ENCODE assay signal across 8 cellular contexts in the genomic region with DNA sequence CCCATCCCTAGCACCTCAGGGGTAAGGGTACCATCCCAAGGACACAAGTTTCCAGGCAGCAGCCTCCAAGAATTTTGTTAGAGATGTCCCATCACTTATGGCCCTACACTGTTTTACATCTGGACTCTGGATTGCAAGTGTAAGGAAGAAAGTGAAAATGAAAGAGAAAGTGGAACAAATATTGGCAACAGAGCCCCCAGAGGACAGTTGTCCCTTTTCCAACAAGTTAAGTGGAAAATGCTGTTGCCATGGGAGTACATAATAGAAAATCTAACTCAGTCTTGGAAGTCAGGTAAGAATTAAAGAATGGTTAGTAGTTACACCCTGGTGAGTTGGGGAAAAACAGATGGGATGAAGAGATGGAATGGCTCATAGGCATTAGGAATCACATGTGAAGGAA. TPM values are rescaled to one million over a fixed set of nuclear protein-coding genes. Genes with fewer than 3 reads are reported as not detected.
DNase-seq lines count a peak whose midpoint lies in the region; ATAC-seq and TF ChIP-seq lines count a peak whose summit lies in the region.

No MANE protein-coding gene starts in this region.

- no peak overlapping the region for H3K4me3 ChIP-seq in DND-41 (ENCODE audit: low read depth in 1 of 2, low read length in 2 of 2)
- no peak overlapping the region for H3K4me3 ChIP-seq in esophagus muscularis mucosa

- no peak overlapping the region for H2AFZ ChIP-seq in DND-41 (ENCODE audit: low read depth, low read length)

- H3K27me3 ChIP-seq in DND-41 (ENCODE audit: insufficient read depth, low read length, poor library complexity) (no peaks in the 10 kb centered on the region), esophagus muscularis mucosa (no peaks in the 10 kb centered on the region)

- no peak for TF ChIP-seq EP300 in esophagus muscularis mucosa (IDR thresholded peaks at IDR 0.05)

- ATAC-seq in DND-41 (ENCODE audit: insufficient read depth, low read depth) (peak; percentile 89), GM21717 (IDR thresholded peaks at IDR 0.05; ENCODE audit: unreplicated experiment) (peak; percentile 77), T-helper 17 cell (no peak), GM18868 (IDR thresholded peaks at IDR 0.05; ENCODE audit: unreplicated experiment) (no peak)

- H3K27ac ChIP-seq in DND-41 (ENCODE audit: low read length) = peak overlapping the region; percentile 15; the same call in 1 of the 2 replicates
- H3K27ac ChIP-seq in esophagus muscularis mucosa (replicated peaks in 1 of 4) = no peak overlapping the region

- intact Hi-C loops in esophagus muscularis mucosa (cut with DNase I) = no loop called here

- TF ChIP-seq CTCF in DND-41 (IDR thresholded peaks at IDR 0.05; ENCODE audit: borderline replicate concordance, extremely low read depth, low read length, poor library complexity, severe bottlenecking) (peak; percentile 48), esophagus muscularis mucosa (IDR thresholded peaks at IDR 0.05) (no peak)

- H3K9ac ChIP-seq in DND-41 (ENCODE audit: low read depth, low read length) = no peak overlapping the region

- H3K79me2 ChIP-seq in DND-41 (ENCODE audit: insufficient read depth, low read length) = no peaks in the 10 kb centered on the region

- H3K9me3 ChIP-seq in DND-41 (ENCODE audit: insufficient read depth, low read length, severe bottlenecking) (no peaks in the 10 kb centered on the region), T-helper 17 cell (ENCODE audit: control insufficient read depth, low read length, poor library complexity, severe bottlenecking) (no peaks in the 10 kb centered on the region), esophagus muscularis mucosa (no peaks in the 10 kb centered on the region)

- H3K4me1 ChIP-seq in DND-41 (ENCODE audit: insufficient read depth, low read length) = peaks cover 10% of the 10 kb centered on the region
- peaks cover 0 to 11% (median 9%) of the 10 kb centered on the region in 4 donors for H3K4me1 ChIP-seq in esophagus muscularis mucosa

- DNase-seq in DND-41 (peak; percentile 15), T-helper 17 cell (no peak), kidney tubule cell (ENCODE audit: low spot score) (peak; percentile 45), esophagus muscularis mucosa (ENCODE audit: extremely low spot score) (no peak), OCI-M2 (lab: John Stamatoyannopoulos, UW; ENCODE audit: unreplicated experiment) (no peak), GF-D8 (lab: John Stamatoyannopoulos, UW) (no peak)

- H3K36me3 Mint-ChIP-seq in T-helper 17 cell (ENCODE audit: low read depth) = peaks cover 14% of the 10 kb centered on the region

- H3K4me1 Mint-ChIP-seq in T-helper 17 cell = peaks cover 10% of the 10 kb centered on the region

- H3K27me3 Mint-ChIP-seq in T-helper 17 cell = no peaks in the 10 kb centered on the region

- no peak overlapping the region for H3K27ac Mint-ChIP-seq in T-helper 17 cell

- no peaks in the 10 kb centered on the region for H4K20me1 ChIP-seq in DND-41 (ENCODE audit: insufficient read depth, low read length)

- no peak for TF ChIP-seq POLR2A in esophagus muscularis mucosa (IDR thresholded peaks at IDR 0.05; ENCODE audit: low read depth)

- peak overlapping the region; percentile 71 for H3K4me3 Mint-ChIP-seq in T-helper 17 cell

- H3K4me2 ChIP-seq in DND-41 (ENCODE audit: insufficient read depth, low read length) = peak overlapping the region; percentile 37; the same call in 1 of the 2 replicates

- peaks cover 65% of the 10 kb centered on the region for H3K36me3 ChIP-seq in DND-41 (ENCODE audit: insufficient read depth, low read length)
- H3K36me3 ChIP-seq in esophagus muscularis mucosa = peaks cover 30 to 67% (median 49%) of the 10 kb centered on the region in 4 donors

RNA-seq across cellular contexts. Expression of gene TTC21B, which starts 50.6 kb away (rescaled TPM):
- total RNA-seq in T-helper 17 cell (10 to 100 TPM; 20.8 to 25.0 TPM), esophagus muscularis mucosa (10 to 100 TPM; 19.9 to 37.0 (median 22.9) TPM)

Comparison
In these comparisons a context has a peak if more than half of its experiments do, and no peak if none do; other contexts are left out.
1. ATAC-seq: peak in DND-41 (single experiment) and GM21717 (single experiment); none in T-helper 17 cell (single experiment) and GM18868 (single experiment).
2. DNase-seq: peak in DND-41 (single experiment) and kidney tubule cell (single experiment); none in T-helper 17 cell (0 of 3), esophagus muscularis mucosa (single experiment), OCI-M2 (single experiment) and GF-D8 (single experiment).